Comparison of ENCODE assay signal across 8 cellular contexts in genomic region chr12:113912761-113913295, GRCh38. TPM values are rescaled to one million over a fixed set of nuclear protein-coding genes. Genes with fewer than 3 reads are reported as not detected.
A peak's percentile ranks its signal among the peaks of the same experiment; 100 is the strongest.
DNase-seq lines count a peak whose midpoint lies in the region; ATAC-seq, FAIRE-seq and TF ChIP-seq lines count a peak whose summit lies in the region.

No MANE protein-coding gene starts in this region.

- TF ChIP-seq EP300 in HepG2 (IDR thresholded peaks at IDR 0.05; ENCODE audit: low read depth in 2 of 2, low read length in 2 of 2): no peak
- TF ChIP-seq EP300 in HepG2 (CRISPR knock-in tag; IDR thresholded peaks at IDR 0.05; ENCODE audit: borderline replicate concordance): no peak

- DNase-seq in BE2C: peak; percentile 72
- peak; percentile 53 for DNase-seq in H4 (ENCODE audit: low spot score)
- peak; percentile 60 for DNase-seq in NCI-H2171 treated with DMSO at 0.1 percent for 48 hours (lab: John Stamatoyannopoulos, UW)
- DNase-seq in activated B cell treated with CpG ODN at 0.5 μM for 24 hours: peak; percentile 32
- DNase-seq in choroid plexus epithelial cell (ENCODE audit: low read depth): peak; percentile 87
- peak; percentile 50 for DNase-seq in HepG2 (ENCODE audit: low spot score)
- peak; percentile 40 to 53 for DNase-seq in stimulated activated CD4-positive, alpha-beta T cell treated with anti-CD3 and anti-CD28 coated beads, Interleukin-4, amount 100 ng/mL, for 48 hours (ENCODE audit: low read depth in 2 of 2)

- no peak overlapping the region for H2AFZ ChIP-seq in HepG2 (ENCODE audit: low read length)

- H3K4me3 Mint-ChIP-seq in activated B cell treated with CpG ODN at 0.5 μM for 24 hours: no peak overlapping the region

- intact Hi-C loops in activated B cell treated with CpG ODN at 0.5 μM for 24 hours (cut with micrococcal nuclease): loop anchor here (1.0 kb wide), 2 partner anchors 451 to 716 kb away; no protein-coding TSS in a partner anchor
- intact Hi-C loops in HepG2 (cut with micrococcal nuclease; ENCODE audit: unreplicated experiment): loop anchor here (1.0 kb wide), 3 partner anchors 46 to 474 kb away; no protein-coding TSS in a partner anchor

- peak; percentile 70 for TF ChIP-seq RAD21 in HepG2 (CRISPR knock-in tag; IDR thresholded peaks at IDR 0.05)

- in situ Hi-C loops in HepG2 (cut with HindIII; ENCODE audit: extremely low pct_ligation_motif_present, low pct_unique_long_range_greater_than_20kb): loop anchor here (5.0 to 10.0 kb wide), 2 partner anchors 451 to 478 kb away; no protein-coding TSS in a partner anchor

- H3K36me3 ChIP-seq in BE2C (no peaks in the 10 kb centered on the region; the same call in 1 of the 2 replicates), HepG2 (replicated peaks in 1 of 2; ENCODE audit: control insufficient read depth in 1 of 2, insufficient read depth in 2 of 2, low read length in 2 of 2) (peaks cover 18 to 64% of the 10 kb centered on the region in 2 experiments; a peak in 4 of 5 replicates)

- CTCF ChIA-PET in activated B cell treated with CpG ODN at 0.5 μM for 24 hours (lab: Charles Lee): no interaction called here
- CTCF ChIA-PET in HepG2 (lab: Yijun Ruan, JAX; ENCODE audit: low intra/inter-chr PET ratio, low total read pairs): interaction anchor here (1.2 to 1.6 kb wide), 3 partner anchors 45 to 473 kb away, joined by 4 to 18 read pairs (median 8); no protein-coding TSS in a partner anchor

- H3K9ac ChIP-seq in HepG2 (ENCODE audit: insufficient read depth, low read depth, low read length): no peak overlapping the region

- TF ChIP-seq CTCF in BE2C (IDR thresholded peaks at IDR 0.05; ENCODE audit: low read depth, low read length): peak; percentile 99
- peak; percentile 15 for TF ChIP-seq CTCF in activated B cell treated with CpG ODN at 0.5 μM for 24 hours (IDR thresholded peaks at IDR 0.05)
- TF ChIP-seq CTCF in choroid plexus epithelial cell (conservative IDR thresholded peaks at IDR 0.05; ENCODE audit: low read depth, low read length): peak; percentile 99
- TF ChIP-seq CTCF in HepG2 (CRISPR knock-in tag; IDR thresholded peaks at IDR 0.05): peak; percentile 90

- no peak overlapping the region for H3K4me3 ChIP-seq in BE2C (ENCODE audit: low read depth, low read length)
- no peak overlapping the region for H3K4me3 ChIP-seq in choroid plexus epithelial cell (ENCODE audit: low read depth, low read length)
- no peak overlapping the region for H3K4me3 ChIP-seq in HepG2 (replicated peaks in 1 of 3; ENCODE audit: insufficient read depth in 1 of 3, low read depth in 2 of 3, low read length in 3 of 3)

- no peak overlapping the region for H3K27ac ChIP-seq in HepG2 (ENCODE audit: extremely low read length, insufficient read depth, low read length)

- no peaks in the 10 kb centered on the region for H4K20me1 ChIP-seq in HepG2 (ENCODE audit: insufficient read depth, low read length)

- no peaks in the 10 kb centered on the region for H3K4me1 ChIP-seq in BE2C
- H3K4me1 ChIP-seq in HepG2 (ENCODE audit: insufficient read depth, low read length): no peaks in the 10 kb centered on the region

- no peaks in the 10 kb centered on the region for H3K4me1 Mint-ChIP-seq in activated B cell treated with CpG ODN at 0.5 μM for 24 hours

- H3K36me3 Mint-ChIP-seq in activated B cell treated with CpG ODN at 0.5 μM for 24 hours (ENCODE audit: low read depth): peaks cover 75% of the 10 kb centered on the region

- peak; percentile 63 for FAIRE-seq in HepG2 (lab: Jason Lieb, UNC)

- WGBS in HepG2 (ENCODE audit: low lambda C conversion rate): 59% methylated on average over 9 of the region's 12 CpGs

- H3K79me2 ChIP-seq in HepG2 (ENCODE audit: insufficient read depth, low read length): no peaks in the 10 kb centered on the region

- no TSS peak for BruUV-seq in HepG2 (replicated peaks; lab: Mats Ljungman, UMichigan)

- H3K27ac Mint-ChIP-seq in activated B cell treated with CpG ODN at 0.5 μM for 24 hours: no peak overlapping the region

- TF ChIP-seq POLR2A in HepG2 (IDR thresholded peaks at IDR 0.05; ENCODE audit: insufficient read depth in 1 of 2, low read depth in 2 of 2, low read length in 2 of 2): no peak

- no peaks in the 10 kb centered on the region for H3K27me3 ChIP-seq in BE2C
- H3K27me3 ChIP-seq in HepG2 (ENCODE audit: control insufficient read depth in 1 of 2, insufficient read depth in 2 of 2, low read length in 2 of 2): no peaks in the 10 kb centered on the region

- no peak overlapping the region for H3K4me2 ChIP-seq in HepG2 (ENCODE audit: low read depth, low read length)

- POLR2A ChIA-PET in activated B cell treated with CpG ODN at 0.5 μM for 24 hours (lab: Charles Lee): no interaction called here
- POLR2A ChIA-PET in HepG2 (lab: Yijun Ruan, JAX): no interaction called here

- no peaks in the 10 kb centered on the region for H3K9me3 Mint-ChIP-seq in activated B cell treated with CpG ODN at 0.5 μM for 24 hours

- H3K27me3 Mint-ChIP-seq in activated B cell treated with CpG ODN at 0.5 μM for 24 hours: no peaks in the 10 kb centered on the region

- H3K9me3 ChIP-seq in BE2C (no peaks in the 10 kb centered on the region), HepG2 (ENCODE audit: low read length) (no peaks in the 10 kb centered on the region)

- ATAC-seq in activated B cell treated with CpG ODN at 0.5 μM for 24 hours (ENCODE audit: low read depth): peak; percentile 57
- peak; percentile 77 for ATAC-seq in HepG2
- ATAC-seq in HG03045 (IDR thresholded peaks at IDR 0.05; ENCODE audit: unreplicated experiment): no peak

TF ChIP-seq in HepG2, 621 proteins besides CTCF, POLR2A, EP300 and RAD21:
- peak; percentile 32 for TF ChIP-seq XRCC5 (optimal IDR thresholded peaks at IDR 0.05; ENCODE audit: low read length)
- TF ChIP-seq SMC3 (IDR thresholded peaks at IDR 0.05; ENCODE audit: low read length): peak; percentile 80
- TF ChIP-seq STAG1 (CRISPR knock-in tag; IDR thresholded peaks at IDR 0.05): peak; percentile 92
- TF ChIP-seq ZBTB7A (CRISPR knock-in tag; IDR thresholded peaks at IDR 0.05): no peak

RNA-seq across cellular contexts. Expression of gene RBM19, which starts 53.3 kb away (rescaled TPM):
- polyA plus RNA-seq in BE2C (2012; ENCODE audit: insufficient read depth, insufficient read length, low read depth): 31.0 TPM
- 9.5 and 10.8 TPM in 2 replicates for total RNA-seq in H4 (2014; rRNA removed; shearing (Covaris generic))
- 77.0 and 79.9 TPM in 2 replicates for total RNA-seq in activated B cell treated with CpG ODN at 0.5 μM for 24 hours
- 26.5 and 32.2 TPM in 2 replicates for total RNA-seq in HepG2 (2016; rRNA removed; fragmentation: Illumina TruSeq; extraction: Trizol)
- 6.7 and 7.5 TPM in 2 replicates for total RNA-seq in HepG2 (2016; cell fraction: cytosol; rRNA removed; fragmentation: Illumina TruSeq; extraction: Trizol; ENCODE audit: low read depth)
- total RNA-seq in HepG2 (2016; cell fraction: insoluble cytoplasmic fraction; rRNA removed; fragmentation: Illumina TruSeq; extraction: Trizol): 24.9 and 31.0 TPM in 2 replicates
- 8.3 and 8.9 TPM in 2 replicates for total RNA-seq in HepG2 (2016; cell fraction: membrane; rRNA removed; fragmentation: Illumina TruSeq; extraction: Trizol)
- 34.8 and 41.6 TPM in 2 replicates for total RNA-seq in HepG2 (2016; cell fraction: nucleus; rRNA removed; fragmentation: Illumina TruSeq; extraction: Trizol)
- polyA plus RNA-seq in HepG2 (2011; rRNA removed): 19.3 and 22.1 TPM in 2 replicates
- polyA plus RNA-seq in HepG2 (2011; cell fraction: cytosol; rRNA removed): 9.7 and 13.0 TPM in 2 replicates
- polyA plus RNA-seq in HepG2 (2011; cell fraction: nucleus; rRNA removed): 84.7 and 92.9 TPM in 2 replicates
- 19.5 and 21.4 TPM in 2 replicates for polyA plus RNA-seq in HepG2 (2012)
- 2.5 and 2.9 TPM in 2 replicates for polyA plus RNA-seq in HepG2 (2016; cell fraction: cytosol; fragmentation: Illumina TruSeq; extraction: Trizol; ENCODE audit: low read depth)
- polyA plus RNA-seq in HepG2 (2016; cell fraction: insoluble cytoplasmic fraction; fragmentation: Illumina TruSeq; extraction: Trizol; ENCODE audit: low read depth): 23.1 and 25.3 TPM in 2 replicates
- 4.5 and 5.7 TPM in 2 replicates for polyA plus RNA-seq in HepG2 (2016; cell fraction: membrane; fragmentation: Illumina TruSeq; extraction: Trizol; ENCODE audit: low read depth)
- 64.2 and 66.3 TPM in 2 replicates for polyA plus RNA-seq in HepG2 (2016; cell fraction: nucleus; fragmentation: Illumina TruSeq; extraction: Trizol; ENCODE audit: insufficient read depth, low read depth)
- polyA minus RNA-seq in HepG2 (2011; rRNA and poly(A)+ RNA removed; ENCODE audit: low replicate concordance): 21.4 and 32.0 TPM in 2 replicates
- 13.6 and 13.7 TPM in 2 replicates for polyA minus RNA-seq in HepG2 (2011; cell fraction: cytosol; rRNA and poly(A)+ RNA removed)
- polyA minus RNA-seq in HepG2 (2011; cell fraction: nucleus; rRNA and poly(A)+ RNA removed): 58.7 and 59.3 TPM in 2 replicates

Comparison
In these comparisons a context has a peak if more than half of its experiments do, and no peak if none do; other contexts are left out.
1. DNase-seq: peak in every context shown above with its lines; median percentile 87 in choroid plexus epithelial cell; 72 in BE2C; 60 in NCI-H2171 treated with DMSO at 0.1 percent for 48 hours; 53 in H4; 50 in HepG2; 46 in stimulated activated CD4-positive, alpha-beta T cell treated with anti-CD3 and anti-CD28 coated beads, Interleukin-4, amount 100 ng/mL, for 48 hours; 32 in activated B cell treated with CpG ODN at 0.5 μM for 24 hours.
2. CTCF ChIP-seq: peak in every context shown above with its lines; median percentile 99 in BE2C; 99 in choroid plexus epithelial cell; 90 in HepG2; 15 in activated B cell treated with CpG ODN at 0.5 μM for 24 hours.